Comparison of ENCODE assay signal across 25 cellular contexts in the genomic region with DNA sequence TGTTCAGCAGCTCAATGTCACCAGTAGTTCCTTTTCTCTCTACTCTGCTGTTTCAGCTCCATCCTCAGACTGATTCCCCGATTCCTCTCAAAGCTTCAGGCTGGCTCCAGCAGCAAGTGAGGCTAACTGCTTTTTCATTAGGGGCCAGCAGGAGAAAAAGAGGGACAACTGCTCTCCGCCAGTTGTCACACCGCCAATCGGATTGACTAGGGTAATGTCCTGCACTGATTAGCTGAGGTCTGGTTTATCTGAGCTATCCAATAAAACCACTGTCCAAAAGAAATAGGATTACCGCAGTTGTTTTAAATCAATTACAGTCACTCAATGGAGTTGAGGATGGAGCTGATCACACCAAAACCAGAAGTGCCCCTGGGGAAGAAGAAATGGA.
"Had no signal": no experiment of that assay in that cellular context is flagged by ENCODE, and none has a peak within 500 bp of the region (broad histone marks: within the 10 kb centered on the region; RNA-seq: fewer than 3 reads in every experiment).

No MANE protein-coding gene starts in this region.

- H3K9me3 ChIP-seq: adrenal gland, heart left ventricle, left lung, neutrophil, ovary, prostate gland, spleen, thyroid gland had no signal

- DNase-seq: activated B cell treated with CpG ODN at 0.5 μM for 24 hours; activated CD4-positive, alpha-beta T cell treated with anti-CD3 and anti-CD28 coated beads for 36 hours; activated CD4-positive, alpha-beta T cell treated with anti-CD3 and anti-CD28 coated beads, Interleukin-2, amount 50 U/mL, for 4 hours; activated CD8-positive, alpha-beta memory T cell treated with anti-CD3 and anti-CD28 coated beads for 24 hours; activated CD8-positive, alpha-beta memory T cell treated with anti-CD3 and anti-CD28 coated beads, Interleukin-2, amount 50 U/mL, for 4 hours; activated T-cell treated with anti-CD3 and anti-CD28 coated beads, Interleukin-2, amount 50 U/mL, for 24 hours; central memory CD4-positive, alpha-beta T cell; heart left ventricle; kidney; left lung; ovary; spleen; stimulated activated CD4-positive, alpha-beta T cell treated with anti-CD3 and anti-CD28 coated beads, Interleukin-4, amount 100 ng/mL, for 1 hour; stimulated activated naive CD4-positive, alpha-beta T cell treated with Interleukin-2 at 50 U/mL for 16 hours; T-helper 1 cell; thyroid gland had no signal

- H3K4me3 Mint-ChIP-seq: activated B cell treated with CpG ODN at 0.5 μM for 24 hours; activated CD4-positive, alpha-beta T cell treated with anti-CD3 and anti-CD28 coated beads for 36 hours; activated naive CD8-positive, alpha-beta T cell; activated T-cell treated with anti-CD3 and anti-CD28 coated beads, Interleukin-2, amount 50 U/mL, for 24 hours; activated T-helper 17 cell treated with anti-CD3 and anti-CD28 coated beads, Interleukin-2, amount 50 U/mL, for 72 hours; nephron had no signal

- H3K4me3 ChIP-seq: adrenal gland, coronary artery, heart left ventricle, left lung, lung, ovary, prostate gland, spleen, thyroid gland had no signal

- ATAC-seq: activated CD4-positive, alpha-beta T cell treated with anti-CD3 and anti-CD28 coated beads for 36 hours; activated T-helper 17 cell treated with anti-CD3 and anti-CD28 coated beads, Interleukin-2, amount 50 U/mL, for 72 hours; heart left ventricle; left lung had no signal

- H3K27ac Mint-ChIP-seq: activated B cell treated with CpG ODN at 0.5 μM for 24 hours; activated CD4-positive, alpha-beta T cell treated with anti-CD3 and anti-CD28 coated beads for 36 hours; activated naive CD8-positive, alpha-beta T cell; activated T-cell treated with anti-CD3 and anti-CD28 coated beads, Interleukin-2, amount 50 U/mL, for 24 hours; activated T-helper 17 cell treated with anti-CD3 and anti-CD28 coated beads, Interleukin-2, amount 50 U/mL, for 72 hours had no signal

- H3K4me1 Mint-ChIP-seq: activated B cell treated with CpG ODN at 0.5 μM for 24 hours; activated CD4-positive, alpha-beta T cell treated with anti-CD3 and anti-CD28 coated beads for 36 hours; activated T-helper 17 cell treated with anti-CD3 and anti-CD28 coated beads, Interleukin-2, amount 50 U/mL, for 72 hours had no signal

- H3K36me3 ChIP-seq: adrenal gland, heart left ventricle, left lung, neutrophil, ovary, prostate gland, spleen, thyroid gland had no signal

- H3K9me3 Mint-ChIP-seq: activated B cell treated with CpG ODN at 0.5 μM for 24 hours; activated T-cell treated with anti-CD3 and anti-CD28 coated beads, Interleukin-2, amount 50 U/mL, for 24 hours; activated T-helper 17 cell treated with anti-CD3 and anti-CD28 coated beads, Interleukin-2, amount 50 U/mL, for 72 hours; nephron had no signal

- H3K27me3 Mint-ChIP-seq: activated naive CD8-positive, alpha-beta T cell had no signal

- H3K27ac ChIP-seq: coronary artery, epithelial cell of prostate, heart left ventricle, left lung, neutrophil, ovary, prostate gland, spleen, thyroid gland had no signal

- H3K4me1 ChIP-seq: adrenal gland, left lung, prostate gland, spleen, thyroid gland had no signal

- H3K27me3 ChIP-seq: adrenal gland, left lung, ovary, spleen, thyroid gland had no signal
